Comparison of ENCODE assay signal across 8 cellular contexts in the genomic region with DNA sequence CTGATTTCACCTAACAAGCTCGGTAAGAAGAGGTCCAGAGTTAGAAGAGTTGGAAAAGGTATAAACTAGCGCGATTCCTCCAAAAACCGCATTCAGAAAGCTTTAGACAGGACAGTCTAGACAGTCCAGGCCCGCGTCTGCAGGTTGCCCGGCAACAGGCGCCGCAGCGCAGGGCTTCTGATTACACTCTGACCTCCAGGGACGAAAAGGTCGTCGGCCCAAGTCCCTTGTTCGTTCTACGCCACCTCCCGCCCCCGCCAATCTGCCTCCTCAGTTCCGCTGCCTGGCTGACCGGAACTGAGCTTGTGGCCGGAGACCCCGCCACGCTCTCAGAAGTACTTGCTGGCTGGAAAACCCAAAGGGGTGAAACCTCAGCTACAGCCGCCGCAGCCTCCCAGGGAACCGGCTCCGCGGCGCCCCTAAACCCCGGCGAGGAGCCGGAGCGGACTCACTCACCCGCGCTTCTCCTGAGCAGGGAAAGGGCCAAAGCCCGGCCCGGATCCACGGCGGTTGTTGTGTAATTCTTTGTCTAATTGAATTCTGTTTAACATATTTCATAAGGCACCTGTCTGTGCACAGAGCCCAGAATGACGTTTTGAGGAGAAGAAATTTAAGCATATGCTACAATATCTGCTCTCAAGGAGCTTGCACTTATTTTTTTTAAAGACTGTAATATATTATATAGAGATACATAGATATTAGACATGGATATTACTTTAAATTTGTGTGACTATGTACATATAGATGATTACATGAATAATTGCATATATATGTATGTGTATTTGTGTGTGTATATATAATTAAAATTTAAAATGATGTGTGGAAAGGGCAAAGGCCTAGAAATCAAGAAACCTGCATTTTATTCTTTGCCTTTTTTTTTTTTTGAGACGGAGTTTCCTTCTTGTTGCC. TPM values are rescaled to one million over a fixed set of nuclear protein-coding genes. Genes with fewer than 3 reads are reported as not detected.
DNase-seq lines count a peak whose midpoint lies in the region; ATAC-seq and TF ChIP-seq lines count a peak whose summit lies in the region.

A gene (minus strand): TSS at position 407 of the 909 bp plus-strand sequence. CDS start 3,826 bp downstream, outside the sequence.

- no peaks in the 10 kb centered on the region for H3K9me3 Mint-ChIP-seq in activated naive CD8-positive, alpha-beta T cell (ENCODE audit: low read depth)
- no peaks in the 10 kb centered on the region for H3K9me3 Mint-ChIP-seq in type B pancreatic cell

- TF ChIP-seq CTCF in HCT116 (IDR thresholded peaks at IDR 0.05 in 2 of 3, conservative IDR thresholded peaks at IDR 0.05 in 1 of 3; ENCODE audit: borderline replicate concordance in 1 of 3, insufficient read depth in 1 of 3, low read depth in 2 of 3, low read length in 2 of 3) (no peak), MM.1S (IDR thresholded peaks at IDR 0.05; ENCODE audit: low read length) (no peak), SK-N-SH (IDR thresholded peaks at IDR 0.05) (no peak), cardiac muscle cell (IDR thresholded peaks at IDR 0.05; ENCODE audit: low read depth, low read length) (no peak), ovary (IDR thresholded peaks at IDR 0.05) (no peak), type B pancreatic cell (conservative IDR thresholded peaks at IDR 0.05) (no peak)

- POLR2A ChIA-PET in HCT116 (lab: Charles Lee) (interaction anchor here (0.6 kb wide), 1 partner anchor 53 kb away, joined by 3 read pairs; no protein-coding TSS in a partner anchor), SK-N-SH (lab: Yijun Ruan, JAX) (no interaction called here)

- CTCF ChIA-PET in HCT116 (lab: Charles Lee) (no interaction called here), SK-N-SH (lab: Yijun Ruan, JAX) (interaction anchor here (0.6 to 2.1 kb wide), 6 partner anchors 9 to 154 kb away, joined by 3 to 5 read pairs (median 3); a partner anchor contains a TSS)

- WGBS in SK-N-SH (ENCODE audit: low lambda C conversion rate) = 6% methylated on average over 19 of the region's 40 CpGs
- WGBS in ovary, 3 donors = 3% methylated on average over 35 to 40 of the region's 40 CpGs

- peaks cover 22% of the 10 kb centered on the region for H3K4me1 Mint-ChIP-seq in activated naive CD8-positive, alpha-beta T cell (ENCODE audit: low read depth)
- peaks cover 11% of the 10 kb centered on the region for H3K4me1 Mint-ChIP-seq in type B pancreatic cell (ENCODE audit: unreplicated experiment)

- peaks cover 36% of the 10 kb centered on the region for H3K27me3 Mint-ChIP-seq in activated naive CD8-positive, alpha-beta T cell
- peaks cover 10% of the 10 kb centered on the region for H3K27me3 Mint-ChIP-seq in type B pancreatic cell

- no peak for TF ChIP-seq POLR2A in HCT116 (IDR thresholded peaks at IDR 0.05; ENCODE audit: borderline replicate concordance, extremely low read depth, insufficient read depth, insufficient read length)
- peak; percentile 34 for TF ChIP-seq POLR2A in ovary (IDR thresholded peaks at IDR 0.05)

- H3K9ac ChIP-seq in HCT116 (ENCODE audit: low read length) = peak within 1 kb of the TSS; percentile 64
- H3K9ac ChIP-seq in MM.1S (ENCODE audit: low read length) = peak within 1 kb of the TSS; percentile 43; the same call in 1 of the 2 replicates
- peak within 1 kb of the TSS; percentile 71 for H3K9ac ChIP-seq in SK-N-SH

- H3K79me2 ChIP-seq in HCT116 (ENCODE audit: insufficient read depth, low read length) (no peaks in the 10 kb centered on the region), MM.1S (ENCODE audit: low read length) (no peaks in the 10 kb centered on the region), SK-N-SH (ENCODE audit: insufficient read depth) (no peaks in the 10 kb centered on the region)

- H4K20me1 ChIP-seq in HCT116 (ENCODE audit: insufficient read depth) (no peaks in the 10 kb centered on the region), MM.1S (ENCODE audit: insufficient read depth, low read length) (no peaks in the 10 kb centered on the region), SK-N-SH (ENCODE audit: insufficient read depth) (no peaks in the 10 kb centered on the region)

- H2AFZ ChIP-seq in HCT116 (ENCODE audit: low read depth, low read length, poor library complexity, severe bottlenecking) (peak within 1 kb of the TSS; percentile 65), MM.1S (ENCODE audit: low read length) (peak within 1 kb of the TSS; percentile 81), SK-N-SH (ENCODE audit: low read depth) (peak within 1 kb of the TSS; percentile 93)

- H3F3A ChIP-seq in MM.1S (ENCODE audit: insufficient read depth, low read length) = peaks cover 4% of the 10 kb centered on the region; the same call in 1 of the 2 replicates
- H3F3A ChIP-seq in SK-N-SH (replicated peaks; ENCODE audit: insufficient read depth) = peaks cover 9% of the 10 kb centered on the region

- H3K4me1 ChIP-seq in HCT116 (ENCODE audit: control insufficient read depth in 1 of 2, insufficient read depth in 2 of 2, low read length in 2 of 2) (peaks cover 7 to 17% of the 10 kb centered on the region in 2 experiments; a peak in 3 of 4 replicates), MM.1S (ENCODE audit: low read length) (peaks cover 11% of the 10 kb centered on the region; the same call in 1 of the 2 replicates), SK-N-SH (ENCODE audit: control insufficient read depth in 1 of 2, insufficient read depth in 2 of 2, low read depth in 1 of 2, low read length in 1 of 2) (peaks cover 0 to 7% of the 10 kb centered on the region in 2 experiments; a peak in 2 of 4 replicates), cardiac muscle cell (ENCODE audit: low read depth) (peaks cover 4% of the 10 kb centered on the region), ovary (ENCODE audit: insufficient read depth) (no peaks in the 10 kb centered on the region)

- intact Hi-C loops in HCT116 (cut with micrococcal nuclease) (loop anchor here (5.0 to 10.0 kb wide), 4 partner anchors 157 to 1017 kb away; a partner anchor contains a TSS), ovary (cut with DNase I) (loop anchor here in 2 of 4 donors (10.0 kb wide), 1 partner anchor 155 kb away; a partner anchor contains a TSS)

- RAD21 ChIA-PET in HCT116 (lab: Charles Lee; ENCODE audit: low non-redundant PET in 1 of 2, low total read pairs in 2 of 2, uncharacterized antibody in 2 of 2, unreplicated experiment in 2 of 2) = interaction anchor here in 1 of 2 experiments (0.5 kb wide), 1 partner anchor 192 kb away, joined by 5 read pairs; no protein-coding TSS in a partner anchor

- DNase-seq in GM04504 (ENCODE audit: low read depth) (peak; percentile 67), HCT116 (ENCODE audit: low read depth, low spot score) (peak; percentile 60), MM.1S (peak; percentile 89), SK-N-SH (peak; percentile 89), cardiac muscle cell (ENCODE audit: low read depth in 1 of 2, low spot score in 1 of 2) (peak; percentile 89 to 90), ovary (peak; percentile 65 to 86 (median 79)), type B pancreatic cell (ENCODE audit: extremely low spot score, unreplicated experiment) (peak; percentile 87)

- TSS peak; percentile 64 for BruUV-seq in HCT116 (replicated peaks; lab: Mats Ljungman, UMichigan)

- no peaks in the 10 kb centered on the region for H3K9me3 ChIP-seq in HCT116 (ENCODE audit: control insufficient read depth in 1 of 2, insufficient read depth in 1 of 2, low read depth in 1 of 2, low read length in 2 of 2)
- no peaks in the 10 kb centered on the region for H3K9me3 ChIP-seq in MM.1S (replicated peaks; ENCODE audit: insufficient read depth, low read length)
- H3K9me3 ChIP-seq in SK-N-SH = no peaks in the 10 kb centered on the region
- H3K9me3 ChIP-seq in cardiac muscle cell (ENCODE audit: low read depth) = no peaks in the 10 kb centered on the region
- no peaks in the 10 kb centered on the region for H3K9me3 ChIP-seq in ovary

- no peak within 1 kb of the TSS for H3K27ac Mint-ChIP-seq in activated naive CD8-positive, alpha-beta T cell
- peak within 1 kb of the TSS; percentile 50 for H3K27ac Mint-ChIP-seq in type B pancreatic cell

- H3K4me2 ChIP-seq in HCT116 (ENCODE audit: low read length) (peak within 1 kb of the TSS; percentile 92), MM.1S (ENCODE audit: low read depth, low read length) (peak within 1 kb of the TSS; percentile 76), SK-N-SH (peak within 1 kb of the TSS; percentile 88)

- no peaks in the 10 kb centered on the region for H3K36me3 ChIP-seq in HCT116 (ENCODE audit: control insufficient read depth in 1 of 2, insufficient read depth in 2 of 2, low read length in 2 of 2)
- no peaks in the 10 kb centered on the region for H3K36me3 ChIP-seq in MM.1S (replicated peaks; ENCODE audit: insufficient read depth, low read length)
- no peaks in the 10 kb centered on the region for H3K36me3 ChIP-seq in SK-N-SH (replicated peaks in 1 of 2; ENCODE audit: control insufficient read depth in 1 of 2, insufficient read depth in 2 of 2, low read length in 1 of 2)
- H3K36me3 ChIP-seq in cardiac muscle cell = no peaks in the 10 kb centered on the region
- no peaks in the 10 kb centered on the region for H3K36me3 ChIP-seq in ovary

- TF ChIP-seq EP300 in SK-N-SH (IDR thresholded peaks at IDR 0.05; ENCODE audit: borderline replicate concordance in 1 of 2, low read depth in 1 of 2, low read length in 1 of 2) (peak in 1 of 2 experiments; percentile 28; a peak in 1 of 4 replicates), ovary (IDR thresholded peaks at IDR 0.05) (no peak)

- H3K27ac ChIP-seq in HCT116 (ENCODE audit: low read depth, low read length) = no peak within 1 kb of the TSS
- peak within 1 kb of the TSS; percentile 57; the same call in 1 of the 2 replicates for H3K27ac ChIP-seq in MM.1S (ENCODE audit: low read length)
- H3K27ac ChIP-seq in SK-N-SH (ENCODE audit: low read depth in 2 of 2, low read length in 1 of 2) = peak within 1 kb of the TSS; percentile 54 to 73
- peak within 1 kb of the TSS; percentile 78 for H3K27ac ChIP-seq in cardiac muscle cell
- no peak within 1 kb of the TSS for H3K27ac ChIP-seq in ovary

- H3K27me3 ChIP-seq in HCT116 (ENCODE audit: insufficient read depth, low read length) = no peaks in the 10 kb centered on the region
- H3K27me3 ChIP-seq in MM.1S (replicated peaks; ENCODE audit: insufficient read depth, low read length) = no peaks in the 10 kb centered on the region
- H3K27me3 ChIP-seq in SK-N-SH (ENCODE audit: insufficient read depth) = no peaks in the 10 kb centered on the region
- no peaks in the 10 kb centered on the region for H3K27me3 ChIP-seq in cardiac muscle cell
- H3K27me3 ChIP-seq in ovary = no peaks in the 10 kb centered on the region

- peak within 1 kb of the TSS; percentile 87 for H3K4me3 Mint-ChIP-seq in activated naive CD8-positive, alpha-beta T cell
- H3K4me3 Mint-ChIP-seq in type B pancreatic cell = peak within 1 kb of the TSS; percentile 93

- ATAC-seq in HCT116 = peak; percentile 77

- peak within 1 kb of the TSS; percentile 59 to 72 for H3K4me3 ChIP-seq in HCT116 (replicated peaks in 1 of 2; ENCODE audit: low read depth in 1 of 2, low read length in 2 of 2)
- H3K4me3 ChIP-seq in MM.1S (ENCODE audit: low read length) = peak within 1 kb of the TSS; percentile 68
- peak within 1 kb of the TSS; percentile 82 to 91 for H3K4me3 ChIP-seq in SK-N-SH (ENCODE audit: low read depth in 2 of 2, low read length in 1 of 2)
- H3K4me3 ChIP-seq in cardiac muscle cell = peak within 1 kb of the TSS; percentile 41
- peak within 1 kb of the TSS; percentile 55 for H3K4me3 ChIP-seq in ovary

- 0 out of 2 replicates have a peak, but pooled peaks have one; percentile 1 for TF ChIP-seq RAD21 in HCT116 (IDR thresholded peaks at IDR 0.05; ENCODE audit: low read depth)
- peak; percentile 15; the same call in 1 of the 2 replicates for TF ChIP-seq RAD21 in SK-N-SH (IDR thresholded peaks at IDR 0.05; ENCODE audit: low read length)

- no peaks in the 10 kb centered on the region for H3K36me3 Mint-ChIP-seq in activated naive CD8-positive, alpha-beta T cell
- no peaks in the 10 kb centered on the region for H3K36me3 Mint-ChIP-seq in type B pancreatic cell

- H3K9me2 ChIP-seq in HCT116 (ENCODE audit: insufficient read depth) = no peaks in the 10 kb centered on the region; the same call in 1 of the 2 replicates
- no peaks in the 10 kb centered on the region for H3K9me2 ChIP-seq in MM.1S (replicated peaks; ENCODE audit: insufficient read depth, low read length)
- H3K9me2 ChIP-seq in SK-N-SH = no peaks in the 10 kb centered on the region

RNA-seq across cellular contexts. Expression of the gene that starts here (rescaled TPM):
- total RNA-seq in HCT116 (2021; ENCODE audit: unreplicated experiment) (18.3 TPM), cardiac muscle cell (2.0 and 6.0 TPM in 2 replicates), ovary (10 to 100 TPM; 14.3 to 27.9 (median 19.3) TPM), type B pancreatic cell (ENCODE audit: low replicate concordance) (4.1 and 7.3 TPM in 2 replicates)
- 5.9 and 8.3 TPM in 2 replicates for polyA plus RNA-seq in HCT116 (2012)
- polyA plus RNA-seq in SK-N-SH (2012; rRNA removed) (5.7 TPM in 2 replicates), cardiac muscle cell (3.3 and 4.3 TPM in 2 replicates), ovary (1 to 10 TPM; 7.5 to 8.9 TPM)
- polyA plus RNA-seq in SK-N-SH (2012; cell fraction: cytosol; rRNA removed) = 6.7 and 8.5 TPM in 2 replicates
- polyA plus RNA-seq in SK-N-SH (2012; cell fraction: nucleus; rRNA removed) = 8.2 and 15.7 TPM in 2 replicates

Comparison
In these comparisons a context has a peak if more than half of its experiments do, and no peak if none do; other contexts are left out.
1. H3K27ac ChIP-seq: peak in MM.1S (single experiment), SK-N-SH (2 of 2) and cardiac muscle cell (single experiment); none in HCT116 (single experiment) and ovary (0 of 2).
2. Peak in every context shown above with its lines, with median percentiles within 50 percentile points of each other: DNase-seq, H2AFZ ChIP-seq, H3K4me2 ChIP-seq, H3K4me3 ChIP-seq and H3K9ac ChIP-seq.